ENCODE assay signal across 1 cellular context in genomic region chr17:47603830-47604229, GRCh38.
TF ChIP-seq lines count a peak whose summit lies in the region.

No MANE protein-coding gene starts in this region.

TF ChIP-seq in SK-N-SH, 30 proteins besides CTCF, POLR2A, EP300 and RAD21 (continued from another document):
- no peak for TF ChIP-seq FOXJ3 (CRISPR knock-in tag; IDR thresholded peaks at IDR 0.05)
- no peak for TF ChIP-seq USF2 (IDR thresholded peaks at IDR 0.05; ENCODE audit: borderline replicate concordance, low read depth, low read length)
- no peak for TF ChIP-seq POLR2AphosphoS5 (IDR thresholded peaks at IDR 0.05; ENCODE audit: low read depth, low read length)
- TF ChIP-seq PBX3 (IDR thresholded peaks at IDR 0.05), result no peak
- TF ChIP-seq GABPA (IDR thresholded peaks at IDR 0.05; ENCODE audit: low read depth), result no peak
- no peak for TF ChIP-seq RCOR1 (IDR thresholded peaks at IDR 0.05; ENCODE audit: low read length)
- TF ChIP-seq CHD2 (IDR thresholded peaks at IDR 0.05; ENCODE audit: low read length, partially characterized antibody), result no peak
